In genomic region chr19:3721131-3721899, GRCh38 we compare ENCODE assay signal across 1 cellular context.
A peak's percentile ranks its signal among the peaks of the same experiment; 100 is the strongest.
TF ChIP-seq lines count a peak whose summit lies in the region.

No MANE protein-coding gene starts in this region.

TF ChIP-seq in K562, 482 proteins besides CTCF, POLR2A, EP300 and RAD21 (continued from another document):
- TF ChIP-seq SIX5 (IDR thresholded peaks at IDR 0.05; ENCODE audit: borderline replicate concordance in 1 of 2, insufficient read depth in 1 of 2, low read depth in 1 of 2, low read length in 2 of 2) (no peak), GABPB2 (CRISPR knock-in tag; conservative IDR thresholded peaks at IDR 0.05) (no peak; the same call in 1 of the 2 replicates), ZBTB12 (CRISPR knock-in tag; IDR thresholded peaks at IDR 0.05) (no peak), EZH2 (IDR thresholded peaks at IDR 0.05; ENCODE audit: borderline replicate concordance, low read depth, low read length) (no peak), ELF2 (CRISPR knock-in tag; IDR thresholded peaks at IDR 0.05) (no peak), ZFP36 (IDR thresholded peaks at IDR 0.05; ENCODE audit: low read depth, low read length, partially characterized antibody) (peak; percentile 69), SAFB (IDR thresholded peaks at IDR 0.05; ENCODE audit: borderline replicate concordance, low read depth, low read length) (no peak), RUNX1 (IDR thresholded peaks at IDR 0.05; ENCODE audit: low read depth) (no peak), KDM4B (IDR thresholded peaks at IDR 0.05; ENCODE audit: borderline replicate concordance in 2 of 2, low read depth in 1 of 2) (peak in 1 of 2 experiments; percentile 69; a peak in 1 of 4 replicates)
